ENCODE assay signal across 9 cellular contexts in genomic region chr11:47189100-47189834, GRCh38. TPM values are rescaled to one million over a fixed set of nuclear protein-coding genes. Genes with fewer than 3 reads are reported as not detected.
A peak's percentile ranks its signal among the peaks of the same experiment; 100 is the strongest.
DNase-seq lines count a peak whose midpoint lies in the region; ATAC-seq and TF ChIP-seq lines count a peak whose summit lies in the region.
"Had no signal": no experiment of that assay in that cellular context is flagged by ENCODE, and none has a peak within 500 bp of the region (broad histone marks: within the 10 kb centered on the region; RNA-seq: fewer than 3 reads in every experiment).

No MANE protein-coding gene starts in this region.

- DNase-seq in AG04449 (ENCODE audit: low read depth, low spot score) = peak; percentile 87
- DNase-seq in LHCN-M2 (ENCODE audit: low read depth) = peak; percentile 66
- DNase-seq in choroid plexus epithelial cell (ENCODE audit: low read depth) = peak; percentile 92
- no peak for DNase-seq in mesothelial cell of epicardium (ENCODE audit: low spot score in 2 of 2, unreplicated experiment in 2 of 2)
- no peak for DNase-seq in activated CD4-positive, alpha-beta T cell treated with anti-CD3 and anti-CD28 coated beads, Interleukin-2, amount 50 U/mL, for 48 hours
- no peak for DNase-seq in SKM-1 treated with dmso at 0.1 percent for 144 hours (lab: John Stamatoyannopoulos, UW; ENCODE audit: unreplicated experiment)
- DNase-seq in Calu3 = no peak
- DNase-seq: NCI-H2107 had no signal

- CTCF ChIA-PET in AG04449 (lab: Yijun Ruan, JAX) (interaction anchor here (1.6 to 4.1 kb wide), 4 partner anchors 11 to 70 kb away, joined by 6 to 40 read pairs (median 16); partner anchors contain the start of genes ARFGAP2 and NR1H3), Calu3 (lab: Charles Lee) (no interaction called here)

- peaks cover 46% of the 10 kb centered on the region for H3K4me1 Mint-ChIP-seq in mesothelial cell of epicardium
- peaks cover 16% of the 10 kb centered on the region for H3K4me1 Mint-ChIP-seq in Calu3 (ENCODE audit: low read depth, unreplicated experiment)

- no peaks in the 10 kb centered on the region for H3K9me3 Mint-ChIP-seq in mesothelial cell of epicardium
- H3K9me3 Mint-ChIP-seq in Calu3 (ENCODE audit: low read depth, unreplicated experiment) = no peaks in the 10 kb centered on the region

- intact Hi-C loops in Calu3 (cut with micrococcal nuclease; ENCODE audit: unreplicated experiment) = no loop called here

- H3K36me3 Mint-ChIP-seq in mesothelial cell of epicardium (no peaks in the 10 kb centered on the region), Calu3 (ENCODE audit: insufficient read depth, unreplicated experiment) (peaks cover 24% of the 10 kb centered on the region)

- no peak for ATAC-seq in GM18519 (IDR thresholded peaks at IDR 0.05; ENCODE audit: low FRiP score, unreplicated experiment)

- no peak for TF ChIP-seq CTCF in AG04449 (IDR thresholded peaks at IDR 0.05; ENCODE audit: insufficient read depth, low read length, missing control alignments)
- TF ChIP-seq CTCF in choroid plexus epithelial cell (conservative IDR thresholded peaks at IDR 0.05; ENCODE audit: low read depth, low read length) = no peak
- no peak for TF ChIP-seq CTCF in mesothelial cell of epicardium (IDR thresholded peaks at IDR 0.05; ENCODE audit: unreplicated experiment)
- no peak for TF ChIP-seq CTCF in Calu3 (IDR thresholded peaks at IDR 0.05; ENCODE audit: unreplicated experiment)

- H3K4me3 Mint-ChIP-seq in mesothelial cell of epicardium = no peak overlapping the region
- H3K4me3 Mint-ChIP-seq in Calu3 (ENCODE audit: low read depth, unreplicated experiment) = no peak overlapping the region

- no TSS peak for BruUV-seq in Calu3 (replicated peaks; lab: Mats Ljungman, UMichigan)

- H3K27me3 Mint-ChIP-seq in mesothelial cell of epicardium (ENCODE audit: low read depth) (no peaks in the 10 kb centered on the region), Calu3 (ENCODE audit: unreplicated experiment) (no peaks in the 10 kb centered on the region)

- no peak overlapping the region for H3K4me3 ChIP-seq in AG04449 (ENCODE audit: low read depth, low read length)
- no peak overlapping the region for H3K4me3 ChIP-seq in choroid plexus epithelial cell (ENCODE audit: low read depth, low read length)

- POLR2A ChIA-PET in AG04449 (lab: Yijun Ruan, JAX) = interaction anchor here (0.8 to 1.0 kb wide), 3 partner anchors 16 to 59 kb away, joined by 3 to 5 read pairs (median 4); partner anchors contain the start of gene ACP2

- H3K27ac Mint-ChIP-seq in mesothelial cell of epicardium (peak overlapping the region; percentile 40), Calu3 (ENCODE audit: unreplicated experiment) (no peak overlapping the region)

RNA-seq across cellular contexts. Expression of gene PACSIN3, which starts 3.0 kb away (rescaled TPM):
- total RNA-seq in LHCN-M2 (2014; rRNA removed) (19.6 and 21.0 TPM in 2 replicates), mesothelial cell of epicardium (61.1 to 68.2 TPM (median 64.1 TPM) in 3 replicates), Calu3 (2022) (22.1 and 26.5 TPM in 2 replicates)
- polyA plus RNA-seq in LHCN-M2 (2012) = 16.9 TPM

RNA-seq across cellular contexts. Expression of gene ARFGAP2, which starts 12.6 kb away (rescaled TPM):
- total RNA-seq in LHCN-M2 (2014; rRNA removed) (111 TPM in 2 replicates), mesothelial cell of epicardium (101 to 111 TPM (median 105 TPM) in 3 replicates), Calu3 (2022) (108 and 121 TPM in 2 replicates)
- polyA plus RNA-seq in LHCN-M2 (2012) = 44.3 TPM

RNA-seq across cellular contexts. Expression of gene DDB2, which starts 25.5 kb away (rescaled TPM):
- total RNA-seq in LHCN-M2 (2014; rRNA removed) = 48.8 and 56.8 TPM in 2 replicates
- polyA plus RNA-seq in LHCN-M2 (2012) = 61.2 TPM
- total RNA-seq in mesothelial cell of epicardium = 42.4 to 49.1 TPM (median 46.7 TPM) in 3 replicates
- 18.7 and 27.8 TPM in 2 replicates for total RNA-seq in Calu3 (2022)

RNA-seq across cellular contexts. Expression of gene ACP2, which starts 59.3 kb away (rescaled TPM):
- total RNA-seq in LHCN-M2 (2014; rRNA removed) = 65.1 and 76.6 TPM in 2 replicates
- polyA plus RNA-seq in LHCN-M2 (2012) = 36.7 TPM
- 38.1 to 41.3 TPM (median 39.6 TPM) in 3 replicates for total RNA-seq in mesothelial cell of epicardium
- total RNA-seq in Calu3 (2022) = 23.5 and 30.6 TPM in 2 replicates

Comparison
In these comparisons a context has a peak if more than half of its experiments do, and no peak if none do; other contexts are left out.
1. DNase-seq: peak in AG04449 (single experiment), LHCN-M2 (single experiment) and choroid plexus epithelial cell (single experiment); none in mesothelial cell of epicardium (0 of 2), activated CD4-positive, alpha-beta T cell treated with anti-CD3 and anti-CD28 coated beads, Interleukin-2, amount 50 U/mL, for 48 hours (0 of 2), SKM-1 treated with dmso at 0.1 percent for 144 hours (single experiment) and Calu3 (single experiment).